1 cellular context compared by ENCODE assay signal in genomic region chr3:156554842-156555687, GRCh38.
TF ChIP-seq lines count a peak whose summit lies in the region.

SSR3 (minus strand) TSS chr3:156555117; CDS start chr3:156555089, 28 bp downstream.

TF ChIP-seq in HepG2, 621 proteins besides CTCF, POLR2A, EP300 and RAD21 (continued from another document and continues in another):
- TF ChIP-seq ZNF432 (CRISPR knock-in tag; IDR thresholded peaks at IDR 0.05; ENCODE audit: borderline replicate concordance) = no peak
- no peak; the same call in 1 of the 2 replicates for TF ChIP-seq TIGD3 (CRISPR knock-in tag; IDR thresholded peaks at IDR 0.05; ENCODE audit: borderline replicate concordance)
- no peak for TF ChIP-seq ZMAT5 (CRISPR knock-in tag; IDR thresholded peaks at IDR 0.05; ENCODE audit: borderline replicate concordance, low read depth)
- TF ChIP-seq BCL6 (CRISPR knock-in tag; IDR thresholded peaks at IDR 0.05) = peak; percentile 38
- TF ChIP-seq RBFOX2 (IDR thresholded peaks at IDR 0.05; ENCODE audit: low read depth, low read length) = peak; percentile 90
- TF ChIP-seq ZNF367 (CRISPR knock-in tag; IDR thresholded peaks at IDR 0.05; ENCODE audit: borderline replicate concordance) = no peak; the same call in 1 of the 2 replicates
- TF ChIP-seq GTF2F1 (IDR thresholded peaks at IDR 0.05; ENCODE audit: low read length) = no peak
- TF ChIP-seq RNF2 (conservative IDR thresholded peaks at IDR 0.05; ENCODE audit: low read depth) = 0 out of 2 replicates have a peak, but pooled peaks have one; percentile 61
- no peak; the same call in 1 of the 2 replicates for TF ChIP-seq ERF (CRISPR knock-in tag; IDR thresholded peaks at IDR 0.05)
- TF ChIP-seq HHEX (CRISPR knock-in tag; IDR thresholded peaks at IDR 0.05) = no peak
- TF ChIP-seq ZNF670 (CRISPR knock-in tag; IDR thresholded peaks at IDR 0.05; ENCODE audit: borderline replicate concordance) = no peak
- TF ChIP-seq ZNF430 (CRISPR knock-in tag; IDR thresholded peaks at IDR 0.05) = 0 out of 2 replicates have a peak, but pooled peaks have one; percentile 37
- TF ChIP-seq HMGXB4 (CRISPR knock-in tag; IDR thresholded peaks at IDR 0.05; ENCODE audit: borderline replicate concordance in 1 of 2, low read depth in 1 of 2) = peak in 1 of 2 experiments; percentile 81; a peak in 3 of 4 replicates
- TF ChIP-seq GZF1 (CRISPR knock-in tag; IDR thresholded peaks at IDR 0.05) = peak; percentile 85; the same call in 1 of the 2 replicates
- TF ChIP-seq ETS1 (CRISPR knock-in tag; IDR thresholded peaks at IDR 0.05) = no peak
- peak; percentile 98 for TF ChIP-seq ZMYM4 (CRISPR knock-in tag; IDR thresholded peaks at IDR 0.05)
- TF ChIP-seq HNF4G (IDR thresholded peaks at IDR 0.05; ENCODE audit: borderline replicate concordance, low read depth, low read length) = no peak
- no peak for TF ChIP-seq HNF4G (CRISPR knock-in tag; IDR thresholded peaks at IDR 0.05; ENCODE audit: borderline replicate concordance, low read depth)
- TF ChIP-seq KDM2A (CRISPR knock-in tag; IDR thresholded peaks at IDR 0.05; ENCODE audit: borderline replicate concordance, low read depth) = no peak; the same call in 1 of the 2 replicates
- no peak for TF ChIP-seq ISX (CRISPR knock-in tag; conservative IDR thresholded peaks at IDR 0.05)
- TF ChIP-seq KDM6A (CRISPR knock-in tag; IDR thresholded peaks at IDR 0.05; ENCODE audit: low read depth) = no peak
- TF ChIP-seq GRHL1 (CRISPR knock-in tag; conservative IDR thresholded peaks at IDR 0.05) = no peak
- no peak for TF ChIP-seq CBX2 (IDR thresholded peaks at IDR 0.05; ENCODE audit: low read depth, low read length)
- no peak for TF ChIP-seq CBX2 (CRISPR knock-in tag; IDR thresholded peaks at IDR 0.05; ENCODE audit: low read depth)
- peak; percentile 78; the same call in 1 of the 2 replicates for TF ChIP-seq ZNF501 (CRISPR knock-in tag; IDR thresholded peaks at IDR 0.05)
- no peak for TF ChIP-seq ZC3H13 (CRISPR knock-in tag; IDR thresholded peaks at IDR 0.05)
- 0 out of 2 replicates have a peak, but pooled peaks have one; percentile 38 for TF ChIP-seq ZNF354B (CRISPR knock-in tag; IDR thresholded peaks at IDR 0.05)
- TF ChIP-seq SCMH1 (CRISPR knock-in tag; IDR thresholded peaks at IDR 0.05; ENCODE audit: borderline replicate concordance) = no peak
- no peak for TF ChIP-seq ZNF44 (CRISPR knock-in tag; IDR thresholded peaks at IDR 0.05)
- TF ChIP-seq NR0B2 (CRISPR knock-in tag; IDR thresholded peaks at IDR 0.05) = 0 out of 2 replicates have a peak, but pooled peaks have one; percentile 50
- no peak; the same call in 1 of the 2 replicates for TF ChIP-seq STAT6 (CRISPR knock-in tag; IDR thresholded peaks at IDR 0.05; ENCODE audit: borderline replicate concordance)
- TF ChIP-seq XRCC5 (optimal IDR thresholded peaks at IDR 0.05; ENCODE audit: low read length) = no peak
- TF ChIP-seq PRDM4 (CRISPR knock-in tag; IDR thresholded peaks at IDR 0.05; ENCODE audit: borderline replicate concordance) = no peak
- TF ChIP-seq SRSF1 (optimal IDR thresholded peaks at IDR 0.05; ENCODE audit: low read depth, low read length) = no peak
- no peak; the same call in 1 of the 2 replicates for TF ChIP-seq GFI1 (CRISPR knock-in tag; IDR thresholded peaks at IDR 0.05; ENCODE audit: borderline replicate concordance)
- TF ChIP-seq UBTF (CRISPR knock-in tag; IDR thresholded peaks at IDR 0.05) = peak; percentile 78
- no peak for TF ChIP-seq STAG1 (CRISPR knock-in tag; IDR thresholded peaks at IDR 0.05)
- no peak for TF ChIP-seq ZNF274 (CRISPR knock-in tag; IDR thresholded peaks at IDR 0.05)
- TF ChIP-seq ZNF275 (CRISPR knock-in tag; IDR thresholded peaks at IDR 0.05; ENCODE audit: borderline replicate concordance) = peak; percentile 31; the same call in 1 of the 2 replicates
- TF ChIP-seq ZSCAN12 (CRISPR knock-in tag; IDR thresholded peaks at IDR 0.05) = no peak
- TF ChIP-seq CREBL2 (CRISPR knock-in tag; IDR thresholded peaks at IDR 0.05; ENCODE audit: borderline replicate concordance) = no peak
- TF ChIP-seq ZNF552 (CRISPR knock-in tag; IDR thresholded peaks at IDR 0.05; ENCODE audit: borderline replicate concordance) = no peak
- no peak for TF ChIP-seq ZNF616 (CRISPR knock-in tag; IDR thresholded peaks at IDR 0.05; ENCODE audit: low read depth)
- TF ChIP-seq TRIM22 (IDR thresholded peaks at IDR 0.05) = no peak
